In genomic region chr20:47350691-47351545, GRCh38 we compare ENCODE assay signal across 9 cellular contexts. TPM values are rescaled to one million over a fixed set of nuclear protein-coding genes. Genes with fewer than 3 reads are reported as not detected.
A peak's percentile ranks its signal among the peaks of the same experiment; 100 is the strongest.
DNase-seq lines count a peak whose midpoint lies in the region; TF ChIP-seq lines count a peak whose summit lies in the region.
"Had no signal": no experiment of that assay in that cellular context is flagged by ENCODE, and none has a peak within 500 bp of the region (broad histone marks: within the 10 kb centered on the region; RNA-seq: fewer than 3 reads in every experiment).

No MANE protein-coding gene starts in this region.

- peaks cover 81 to 89% (median 84%) of the 10 kb centered on the region in 10 experiments for H3K4me1 ChIP-seq in BLaER1 treated with 17β-estradiol and CSF1 and Interleukin-3, amounts not matched to agents 10 nM and 100 nM
- H3K4me1 ChIP-seq in osteoblast (ENCODE audit: insufficient read depth, low read length) = peaks cover 83% of the 10 kb centered on the region
- peaks cover 89% of the 10 kb centered on the region for H3K4me1 ChIP-seq in CD4-positive, alpha-beta memory T cell (ENCODE audit: insufficient read depth, low read length)

- H3K27me3 ChIP-seq in BLaER1 treated with 17β-estradiol and CSF1 and Interleukin-3, amounts not matched to agents 10 nM and 100 nM = no peaks in the 10 kb centered on the region
- no peaks in the 10 kb centered on the region for H3K27me3 ChIP-seq in osteoblast (ENCODE audit: insufficient read depth, low read length)
- H3K27me3 ChIP-seq in CD4-positive, alpha-beta memory T cell (ENCODE audit: insufficient read depth, low read length) = no peaks in the 10 kb centered on the region

- POLR2A ChIA-PET in CD4-positive, alpha-beta memory T cell (lab: Charles Lee; ENCODE audit: partially characterized antibody) = interaction anchor here (1.0 kb wide), 1 partner anchor 33 kb away, joined by 3 read pairs; no protein-coding TSS in a partner anchor

- H3K27ac Mint-ChIP-seq in CD4-positive, alpha-beta memory T cell = peak overlapping the region in 2 of 7 donors; percentile 25 to 67

- no peak for TF ChIP-seq CTCF in osteoblast (IDR thresholded peaks at IDR 0.05; ENCODE audit: extremely low read depth, low read depth, low read length)

- peak overlapping the region; percentile 69 to 96 (median 91); a peak in 21 of 22 replicates for H3K9ac ChIP-seq in BLaER1 treated with 17β-estradiol and CSF1 and Interleukin-3, amounts not matched to agents 10 nM and 100 nM

- peak overlapping the region; percentile 90 to 100 (median 97) for H3K4me2 ChIP-seq in BLaER1 treated with 17β-estradiol and CSF1 and Interleukin-3, amounts not matched to agents 10 nM and 100 nM
- peak overlapping the region; percentile 86 for H3K4me2 ChIP-seq in osteoblast (ENCODE audit: insufficient read depth, low read length)

- peaks cover 0 to 46% (median 29%) of the 10 kb centered on the region in 4 donors for H3K4me1 Mint-ChIP-seq in CD4-positive, alpha-beta memory T cell

- H4K20me1 ChIP-seq in BLaER1 treated with 17β-estradiol and CSF1 and Interleukin-3, amounts not matched to agents 10 nM and 100 nM = peaks cover 7 to 56% (median 40%) of the 10 kb centered on the region in 11 experiments; a peak in 15 of 22 replicates
- H4K20me1 ChIP-seq in osteoblast (ENCODE audit: insufficient read depth, low read length) = no peaks in the 10 kb centered on the region

- no peak overlapping the region for H3K4me3 Mint-ChIP-seq in CD4-positive, alpha-beta memory T cell

- peak overlapping the region; percentile 91 to 100 (median 98); a peak in 21 of 22 replicates for H3K27ac ChIP-seq in BLaER1 treated with 17β-estradiol and CSF1 and Interleukin-3, amounts not matched to agents 10 nM and 100 nM
- H3K27ac ChIP-seq in epithelial cell of prostate (peak overlapping the region; percentile 100), osteoblast (ENCODE audit: low read depth, low read length) (peak overlapping the region; percentile 97)
- no peak overlapping the region for H3K27ac ChIP-seq in CD4-positive, alpha-beta memory T cell (ENCODE audit: low read depth, low read length)

- peak; percentile 5 for DNase-seq in NCI-H69 (lab: John Stamatoyannopoulos, UW)
- DNase-seq in epithelial cell of prostate (ENCODE audit: low read depth, low spot score) = no peak
- DNase-seq in osteoblast (ENCODE audit: insufficient read length, low spot score, missing footprints) = no peak
- no peak for DNase-seq in 8988T
- no peak for DNase-seq in HK-2 (ENCODE audit: unreplicated experiment)
- no peak for DNase-seq in CD4-positive, alpha-beta memory T cell
- no peak for DNase-seq in stimulated activated CD4-positive, alpha-beta T cell treated with anti-CD3 and anti-CD28 coated beads, Interleukin-12 subunit alpha, Interleukin-12 subunit beta, amount 100 ng/mL, for 4 hours
- DNase-seq: activated T-cell treated with anti-CD3 and anti-CD28 coated beads, Interleukin-2, amount 50 U/mL, for 1 hour had no signal

- H3K27me3 Mint-ChIP-seq in CD4-positive, alpha-beta memory T cell = no peaks in the 10 kb centered on the region

- H3K9me3 Mint-ChIP-seq in CD4-positive, alpha-beta memory T cell = no peaks in the 10 kb centered on the region

- H3K36me3 Mint-ChIP-seq in CD4-positive, alpha-beta memory T cell = peaks cover 23 to 35% of the 10 kb centered on the region in 2 donors

- H3K9me3 ChIP-seq in BLaER1 treated with 17β-estradiol and CSF1 and Interleukin-3, amounts not matched to agents 10 nM and 100 nM (replicated peaks in 1 of 11) = no peaks in the 10 kb centered on the region
- no peaks in the 10 kb centered on the region for H3K9me3 ChIP-seq in osteoblast (ENCODE audit: low read depth, low read length)
- H3K9me3 ChIP-seq in CD4-positive, alpha-beta memory T cell (ENCODE audit: control insufficient read depth in 1 of 2, low read length in 2 of 2) = no peaks in the 10 kb centered on the region

- intact Hi-C loops in CD4-positive, alpha-beta memory T cell (cut with micrococcal nuclease) = no loop called here

- H3K79me2 ChIP-seq in osteoblast (ENCODE audit: insufficient read depth, low read length) = peaks cover 89% of the 10 kb centered on the region

- peaks cover 23 to 47% (median 39%) of the 10 kb centered on the region in 11 experiments for H3K36me3 ChIP-seq in BLaER1 treated with 17β-estradiol and CSF1 and Interleukin-3, amounts not matched to agents 10 nM and 100 nM
- peaks cover 5% of the 10 kb centered on the region for H3K36me3 ChIP-seq in osteoblast (ENCODE audit: insufficient read depth, low read length)
- peaks cover 14% of the 10 kb centered on the region for H3K36me3 ChIP-seq in CD4-positive, alpha-beta memory T cell (ENCODE audit: insufficient read depth, low read length)

- H3K4me3 ChIP-seq in BLaER1 treated with 17β-estradiol and CSF1 and Interleukin-3, amounts not matched to agents 10 nM and 100 nM = peak overlapping the region; percentile 52 to 75 (median 66); a peak in 19 of 20 replicates
- H3K4me3 ChIP-seq in osteoblast (ENCODE audit: insufficient read depth, low read length) = peak overlapping the region; percentile 1
- no peak overlapping the region for H3K4me3 ChIP-seq in CD4-positive, alpha-beta memory T cell (ENCODE audit: low read length in 2 of 2)

- peak overlapping the region; percentile 56 for H2AFZ ChIP-seq in osteoblast (ENCODE audit: low read length)

- CTCF ChIA-PET in CD4-positive, alpha-beta memory T cell (lab: Charles Lee; ENCODE audit: partially characterized antibody) = interaction anchor here (0.7 to 10.6 kb wide), 3 partner anchors 33 to 153 kb away, joined by 3 to 125 read pairs (median 34); no protein-coding TSS in a partner anchor

RNA-seq across cellular contexts. Expression of gene ZMYND8, which starts 5.6 kb away (rescaled TPM):
- total RNA-seq in osteoblast = 13.6 and 18.8 TPM in 2 replicates
- 10 to 100 TPM; 47.7 to 48.5 TPM for total RNA-seq in CD4-positive, alpha-beta memory T cell
- polyA plus RNA-seq in CD4-positive, alpha-beta memory T cell = 10 to 100 TPM in 1 of 2 donors, 1 to 10 TPM in 1; 3.5 to 20.1 TPM

Comparison
In these comparisons a context has a peak if more than half of its experiments do, and no peak if none do; other contexts are left out.
1. H3K4me3 ChIP-seq: peak in BLaER1 treated with 17β-estradiol and CSF1 and Interleukin-3, amounts not matched to agents 10 nM and 100 nM (10 of 10) and osteoblast (single experiment); none in CD4-positive, alpha-beta memory T cell (0 of 2).